9 cellular contexts compared by ENCODE assay signal in the genomic region with DNA sequence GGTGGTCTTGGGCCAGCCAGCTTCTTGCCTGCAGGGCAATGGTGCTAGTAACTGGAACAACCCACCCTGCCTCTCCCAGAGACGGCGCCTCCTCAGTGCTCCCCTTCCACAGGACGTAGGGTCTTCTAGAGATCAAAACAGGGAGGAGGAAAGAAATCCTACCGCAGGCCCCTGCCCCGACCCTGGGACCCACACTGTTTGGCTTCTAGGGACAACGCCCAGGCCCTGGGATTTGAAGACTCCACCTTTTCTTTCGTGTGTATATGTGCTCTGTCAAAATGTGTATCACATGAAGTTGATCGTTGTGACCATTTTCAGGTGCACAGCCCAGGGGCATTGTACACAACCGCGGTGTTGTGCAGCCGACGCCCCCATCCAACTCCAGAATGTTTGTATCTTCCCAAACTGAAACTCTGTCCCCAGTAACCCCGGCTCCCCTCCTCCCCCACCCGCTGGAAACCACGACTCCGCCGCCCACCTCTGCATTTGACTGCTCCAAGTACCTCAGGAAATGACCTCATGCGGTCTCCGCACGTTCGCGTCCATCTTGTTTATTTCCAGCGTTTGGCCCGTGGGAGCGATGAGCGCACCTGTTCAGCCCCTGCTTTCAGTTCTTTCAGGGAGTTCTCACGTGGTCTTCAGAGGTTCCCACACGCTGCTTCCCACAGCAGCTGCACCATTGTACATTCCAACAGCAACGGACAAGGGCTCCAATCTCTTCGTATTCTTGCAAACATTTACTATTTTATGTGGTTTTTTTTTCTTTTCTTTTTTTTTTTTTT. TPM values are rescaled to one million over a fixed set of nuclear protein-coding genes. Genes with fewer than 3 reads are reported as not detected.
DNase-seq lines count a peak whose midpoint lies in the region; ATAC-seq, FAIRE-seq and TF ChIP-seq lines count a peak whose summit lies in the region.
"Had no signal": no experiment of that assay in that cellular context is flagged by ENCODE, and none has a peak within 500 bp of the region (broad histone marks: within the 10 kb centered on the region; RNA-seq: fewer than 3 reads in every experiment).

No MANE protein-coding gene starts in this region.

- no peak overlapping the region for H3K4me3 ChIP-seq in suprapubic skin

- peaks cover 51% of the 10 kb centered on the region for H3K27me3 Mint-ChIP-seq in HFFc6 (ENCODE audit: insufficient read depth)

- no peaks in the 10 kb centered on the region for H3K36me3 ChIP-seq in suprapubic skin

- H3K4me3 Mint-ChIP-seq in HFFc6 = peak overlapping the region; percentile 20; the same call in 1 of the 2 replicates

- no peak overlapping the region for H3K27ac ChIP-seq in suprapubic skin

- FAIRE-seq in urothelium cell line (lab: Jason Lieb, UNC) = no peak
- FAIRE-seq: TTC549 had no signal

- H3K9me3 ChIP-seq in suprapubic skin = no peaks in the 10 kb centered on the region

- H3K9me3 Mint-ChIP-seq in HFFc6 = peaks cover 18% of the 10 kb centered on the region

- DNase-seq in HFFc6 (no peak), NCI-H146 treated with DMSO at 0.1 percent for 48 hours (lab: John Stamatoyannopoulos, UW; ENCODE audit: unreplicated experiment) (peak; percentile 46), lung microvascular endothelial cell (ENCODE audit: low read depth in 2 of 2) (peak; percentile 16 to 35), urothelium cell line (ENCODE audit: low spot score) (peak; percentile 78), DMS114 treated with DMSO at 0.1 percent for 48 hours (lab: John Stamatoyannopoulos, UW; ENCODE audit: unreplicated experiment) (no peak), suprapubic skin (ENCODE audit: low spot score in 2 of 2) (no peak)
- peak; percentile 82 for DNase-seq in activated CD8-positive, alpha-beta memory T cell treated with anti-CD3 and anti-CD28 coated beads, Interleukin-2, amount 50 U/mL, for 48 hours

- H3K4me1 Mint-ChIP-seq in HFFc6 (ENCODE audit: low read depth) = peaks cover 14% of the 10 kb centered on the region

- no peak for TF ChIP-seq POLR2A in suprapubic skin (IDR thresholded peaks at IDR 0.05)

- TF ChIP-seq CTCF in HFFc6 (IDR thresholded peaks at IDR 0.05) (no peak), suprapubic skin (IDR thresholded peaks at IDR 0.05) (no peak)

- H3K27me3 ChIP-seq in suprapubic skin = peaks cover 99% of the 10 kb centered on the region

- peak; percentile 52 for ATAC-seq in GM18498 (IDR thresholded peaks at IDR 0.05; ENCODE audit: unreplicated experiment)

- H3K27ac Mint-ChIP-seq in HFFc6 = no peak overlapping the region

- peaks cover 10% of the 10 kb centered on the region for H3K36me3 Mint-ChIP-seq in HFFc6 (ENCODE audit: low read depth)

- H3K4me1 ChIP-seq in suprapubic skin = peaks cover 39% of the 10 kb centered on the region

- no peak for TF ChIP-seq EP300 in suprapubic skin (IDR thresholded peaks at IDR 0.05)

- 23% methylated on average over 30 of the region's 30 CpGs for WGBS in suprapubic skin

RNA-seq across cellular contexts. Expression of a gene that starts 3.4 kb away (rescaled TPM):
- not detected for total RNA-seq in HFFc6 (2021; fragmentation: NEBNext Ultra II Directional; extraction: Animal tissue kit (Norgen Biotek cat#: 25700))
- not detected in 2 replicates for total RNA-seq in lung microvascular endothelial cell
- not detected for total RNA-seq in suprapubic skin

RNA-seq across cellular contexts. Expression of a gene that starts 57.7 kb away (rescaled TPM):
- 10 to 100 TPM; 32.8 to 47.0 (median 35.7) TPM for total RNA-seq in HFFc6 (2021; fragmentation: NEBNext Ultra II Directional; extraction: Animal tissue kit (Norgen Biotek cat#: 25700))
- total RNA-seq in lung microvascular endothelial cell (3.2 and 3.9 TPM in 2 replicates), suprapubic skin (1 to 10 TPM in 1 of 4 donors, under 1 TPM in 3; 0.10 to 2.1 (median 0.66) TPM)

Comparison
In these comparisons a context has a peak if more than half of its experiments do, and no peak if none do; other contexts are left out.
1. DNase-seq: peak in NCI-H146 treated with DMSO at 0.1 percent for 48 hours (single experiment), activated CD8-positive, alpha-beta memory T cell treated with anti-CD3 and anti-CD28 coated beads, Interleukin-2, amount 50 U/mL, for 48 hours (single experiment), lung microvascular endothelial cell (2 of 2) and urothelium cell line (single experiment); none in HFFc6 (single experiment), DMS114 treated with DMSO at 0.1 percent for 48 hours (single experiment) and suprapubic skin (0 of 2).